Comparison of ENCODE assay signal across 21 cellular contexts in genomic region chr17:73910216-73910615, GRCh38.
DNase-seq lines count a peak whose midpoint lies in the region; ATAC-seq and TF ChIP-seq lines count a peak whose summit lies in the region.
"Had no signal": no experiment of that assay in that cellular context is flagged by ENCODE, and none has a peak within 500 bp of the region (broad histone marks: within the 10 kb centered on the region; RNA-seq: fewer than 3 reads in every experiment).

No MANE protein-coding gene starts in this region.

- no peak overlapping the region for H3K27ac Mint-ChIP-seq in activated CD8-positive, alpha-beta T cell treated with anti-CD3 and anti-CD28 coated beads for 36 hours
- H3K27ac Mint-ChIP-seq: CD4-positive, alpha-beta T cell had no signal

- H3K36me3 ChIP-seq in BLaER1 treated with 17β-estradiol and CSF1 and Interleukin-3, amounts not matched to agents 10 nM and 100 nM, result no peaks in the 10 kb centered on the region
- no peaks in the 10 kb centered on the region for H3K36me3 ChIP-seq in sigmoid colon
- H3K36me3 ChIP-seq: BLaER1 had no signal

- H3K9me3 Mint-ChIP-seq in activated CD8-positive, alpha-beta T cell treated with anti-CD3 and anti-CD28 coated beads for 36 hours, result peaks cover 3% of the 10 kb centered on the region

- no peak overlapping the region for H3K4me3 Mint-ChIP-seq in activated CD8-positive, alpha-beta T cell treated with anti-CD3 and anti-CD28 coated beads for 36 hours
- H3K4me3 Mint-ChIP-seq: CD4-positive, alpha-beta T cell had no signal

- TF ChIP-seq POLR2A in sigmoid colon (IDR thresholded peaks at IDR 0.05), result no peak

- H3K4me3 ChIP-seq in BLaER1 treated with 17β-estradiol and CSF1 and Interleukin-3, amounts not matched to agents 10 nM and 100 nM, result no peak overlapping the region
- H3K4me3 ChIP-seq in sigmoid colon, result no peak overlapping the region
- H3K4me3 ChIP-seq: BLaER1, K562 had no signal

- peaks cover 13 to 32% (median 23%) of the 10 kb centered on the region in 10 experiments for H3K4me1 ChIP-seq in BLaER1 treated with 17β-estradiol and CSF1 and Interleukin-3, amounts not matched to agents 10 nM and 100 nM
- H3K4me1 ChIP-seq in sigmoid colon, result no peaks in the 10 kb centered on the region

- no peak overlapping the region for H3K9ac ChIP-seq in BLaER1 treated with 17β-estradiol and CSF1 and Interleukin-3, amounts not matched to agents 10 nM and 100 nM
- H3K9ac ChIP-seq: BLaER1 had no signal

- H4K20me1 ChIP-seq in BLaER1 treated with 17β-estradiol and CSF1 and Interleukin-3, amounts not matched to agents 10 nM and 100 nM, result no peaks in the 10 kb centered on the region
- H4K20me1 ChIP-seq: BLaER1 had no signal

- H3K27me3 Mint-ChIP-seq in activated CD8-positive, alpha-beta T cell treated with anti-CD3 and anti-CD28 coated beads for 36 hours, result peaks cover 18% of the 10 kb centered on the region

- ATAC-seq in GM19035 (IDR thresholded peaks at IDR 0.05; ENCODE audit: unreplicated experiment), result no peak
- ATAC-seq in activated CD8-positive, alpha-beta T cell treated with anti-CD3 and anti-CD28 coated beads for 36 hours, result no peak
- ATAC-seq: K562, Panc1 had no signal

- CTCF ChIA-PET in activated CD8-positive, alpha-beta T cell treated with anti-CD3 and anti-CD28 coated beads for 36 hours (lab: Charles Lee), result no interaction called here

- DNase-seq in caudate nucleus (lab: John Stamatoyannopoulos, UW) (peak in 30 of 61 donors; percentile 4 to 76 (median 20)), globus pallidus (ENCODE audit: low spot score) (peak; percentile 63), pons (ENCODE audit: low spot score) (peak; percentile 42), epidermal melanocyte (ENCODE audit: insufficient read length, low spot score) (no peak), sigmoid colon (no peak)
- no peak for DNase-seq in activated CD8-positive, alpha-beta T cell treated with anti-CD3 and anti-CD28 coated beads for 36 hours
- DNase-seq: CD4-positive, alpha-beta T cell; COR-L47; HCEC 1CT; Kasumi-1; NCI-H1092 treated with DMSO at 0.1 percent for 48 hours; NCI-H146; NCI-H2029; NCI-H446 treated with DMSO at 0.1 percent for 48 hours; NCI-H526; SHP77 treated with DMSO at 0.1 percent for 48 hours had no signal

- H3K4me1 Mint-ChIP-seq in activated CD8-positive, alpha-beta T cell treated with anti-CD3 and anti-CD28 coated beads for 36 hours (ENCODE audit: low read depth), result peaks cover 2% of the 10 kb centered on the region

- H3K36me3 Mint-ChIP-seq in activated CD8-positive, alpha-beta T cell treated with anti-CD3 and anti-CD28 coated beads for 36 hours (ENCODE audit: low read depth), result peaks cover 1% of the 10 kb centered on the region

- no peaks in the 10 kb centered on the region for H3K27me3 ChIP-seq in BLaER1 treated with 17β-estradiol and CSF1 and Interleukin-3, amounts not matched to agents 10 nM and 100 nM
- H3K27me3 ChIP-seq in sigmoid colon, result peaks cover 0 to 40% (median 14%) of the 10 kb centered on the region in 3 donors
- H3K27me3 ChIP-seq: BLaER1 had no signal

- POLR2A ChIA-PET in activated CD8-positive, alpha-beta T cell treated with anti-CD3 and anti-CD28 coated beads for 36 hours (lab: Charles Lee), result no interaction called here

- TF ChIP-seq EP300 in sigmoid colon (IDR thresholded peaks at IDR 0.05), result no peak

- peaks cover 6 to 10% (median 7%) of the 10 kb centered on the region in 11 experiments; a peak in 18 of 22 replicates for H3K9me3 ChIP-seq in BLaER1 treated with 17β-estradiol and CSF1 and Interleukin-3, amounts not matched to agents 10 nM and 100 nM (replicated peaks in 1 of 11)
- no peaks in the 10 kb centered on the region for H3K9me3 ChIP-seq in sigmoid colon

- 71 to 80% methylated on average over 4 of the region's 4 CpGs for WGBS in sigmoid colon, 2 donors

- intact Hi-C loops in activated CD8-positive, alpha-beta T cell treated with anti-CD3 and anti-CD28 coated beads for 36 hours (cut with micrococcal nuclease), result no loop called here
- intact Hi-C loops in sigmoid colon (cut with DNase I), result no loop called here

- no peak for TF ChIP-seq CTCF in activated CD8-positive, alpha-beta T cell treated with anti-CD3 and anti-CD28 coated beads for 36 hours (IDR thresholded peaks at IDR 0.05)
- TF ChIP-seq CTCF in sigmoid colon (IDR thresholded peaks at IDR 0.05), result no peak

- no peak overlapping the region for H3K27ac ChIP-seq in BLaER1 treated with 17β-estradiol and CSF1 and Interleukin-3, amounts not matched to agents 10 nM and 100 nM
- H3K27ac ChIP-seq in caudate nucleus (ENCODE audit: low read depth, low read length) (peak overlapping the region; percentile 22), sigmoid colon (no peak overlapping the region)
- H3K27ac ChIP-seq: BLaER1 had no signal

- H3K4me2 ChIP-seq in BLaER1 treated with 17β-estradiol and CSF1 and Interleukin-3, amounts not matched to agents 10 nM and 100 nM, result peak overlapping the region in 10 of 11 experiments; percentile 5 to 36 (median 23); a peak in 10 of 22 replicates
- H3K4me2 ChIP-seq: BLaER1 had no signal

Comparison
In these comparisons a context has a peak if more than half of its experiments do, and no peak if none do; other contexts are left out.
1. DNase-seq: peak in globus pallidus (single experiment) and pons (single experiment); none in activated CD8-positive, alpha-beta T cell treated with anti-CD3 and anti-CD28 coated beads for 36 hours (single experiment), epidermal melanocyte (single experiment) and sigmoid colon (single experiment).